Comparison of ENCODE assay signal across 8 cellular contexts in genomic region chr4:81214518-81215218, GRCh38. TPM values are rescaled to one million over a fixed set of nuclear protein-coding genes. Genes with fewer than 3 reads are reported as not detected.
DNase-seq lines count a peak whose midpoint lies in the region; ATAC-seq, FAIRE-seq and TF ChIP-seq lines count a peak whose summit lies in the region.

No MANE protein-coding gene starts in this region.

- H3K4me3 ChIP-seq in ACC112 (ENCODE audit: low read depth, low read length) (peak overlapping the region; percentile 90), bronchial epithelial cell (ENCODE audit: low read depth, low read length) (peak overlapping the region; percentile 45), lower lobe of right lung (peak overlapping the region; percentile 51), upper lobe of left lung (peak overlapping the region; percentile 11 to 63 (median 58))

- DNase-seq in HEK293T (ENCODE audit: extremely low spot score) = peak; percentile 46
- no peak for DNase-seq in bronchial epithelial cell (ENCODE audit: low read depth)
- DNase-seq in lower lobe of right lung = peak; percentile 47
- DNase-seq in upper lobe of left lung = peak; percentile 30 to 87
- DNase-seq in GM12891 (ENCODE audit: insufficient read length, low spot score) = no peak
- DNase-seq in NOMO-1 (lab: John Stamatoyannopoulos, UW; ENCODE audit: unreplicated experiment in 2 of 2) = no peak

- H3K36me3 ChIP-seq in ACC112 (ENCODE audit: insufficient read depth, low read length) (no peaks in the 10 kb centered on the region), bronchial epithelial cell (ENCODE audit: control insufficient read depth, insufficient read depth, low read length) (no peaks in the 10 kb centered on the region), lower lobe of right lung (no peaks in the 10 kb centered on the region), upper lobe of left lung (no peaks in the 10 kb centered on the region)

- 1 to 9% methylated on average over 18 to 63 of the region's 74 CpGs for WGBS in upper lobe of left lung, 2 donors

- no peak overlapping the region for H3K27ac ChIP-seq in ACC112 (ENCODE audit: low read depth, low read length)
- peak overlapping the region; percentile 18 for H3K27ac ChIP-seq in lower lobe of right lung
- H3K27ac ChIP-seq in upper lobe of left lung = peak overlapping the region in 3 of 4 donors; percentile 39 to 67 (median 49)

- POLR2A ChIA-PET in HEK293T (lab: Yijun Ruan, JAX) = no interaction called here

- CTCF ChIA-PET in HEK293T (lab: Yijun Ruan, JAX) = no interaction called here

- no peak for FAIRE-seq in bronchial epithelial cell (lab: Jason Lieb, UNC)
- FAIRE-seq in GM12891 (lab: Jason Lieb, UNC) = no peak

- no peak for TF ChIP-seq EP300 in upper lobe of left lung (IDR thresholded peaks at IDR 0.05)

- no peak for TF ChIP-seq CTCF in bronchial epithelial cell (IDR thresholded peaks at IDR 0.05; ENCODE audit: insufficient read depth, low read length, severe bottlenecking)
- no peak for TF ChIP-seq CTCF in lower lobe of right lung (IDR thresholded peaks at IDR 0.05)
- no peak for TF ChIP-seq CTCF in upper lobe of left lung (IDR thresholded peaks at IDR 0.05)

- intact Hi-C loops in lower lobe of right lung (cut with DNase I) = no loop called here

- TF ChIP-seq POLR2A in upper lobe of left lung (IDR thresholded peaks at IDR 0.05) (no peak), GM12891 (IDR thresholded peaks at IDR 0.05; ENCODE audit: low read depth, low read length) (no peak)

- no peaks in the 10 kb centered on the region for H3K79me2 ChIP-seq in ACC112 (ENCODE audit: control insufficient read depth, insufficient read depth, low read length, unreplicated experiment)

- H2AFZ ChIP-seq in ACC112 (ENCODE audit: low read length, unreplicated experiment) = peak overlapping the region; percentile 88

- ATAC-seq in lower lobe of right lung (peak; percentile 82 to 85), upper lobe of left lung (ENCODE audit: low FRiP score in 2 of 2) (peak; percentile 65 to 72), GM21360 (IDR thresholded peaks at IDR 0.05; ENCODE audit: unreplicated experiment) (no peak)

- H3K4me1 ChIP-seq in ACC112 (ENCODE audit: control insufficient read depth, insufficient read depth, low read length, unreplicated experiment) (peaks cover 3% of the 10 kb centered on the region), lower lobe of right lung (peaks cover 5% of the 10 kb centered on the region), upper lobe of left lung (peaks cover 0 to 16% (median 2%) of the 10 kb centered on the region in 4 donors)

- H3K27me3 ChIP-seq in ACC112 (ENCODE audit: insufficient read depth, low read length) (peaks cover 5% of the 10 kb centered on the region), bronchial epithelial cell (ENCODE audit: control insufficient read depth, insufficient read depth, low read length) (peaks cover 19% of the 10 kb centered on the region), lower lobe of right lung (ENCODE audit: low read depth) (peaks cover 27% of the 10 kb centered on the region), upper lobe of left lung (peaks cover 0 to 9% (median 4%) of the 10 kb centered on the region in 4 donors)

- H3K9me3 ChIP-seq in lower lobe of right lung (no peaks in the 10 kb centered on the region), upper lobe of left lung (peaks cover 0 to 8% (median 0%) of the 10 kb centered on the region in 4 donors)

TF ChIP-seq in HEK293T, 16 proteins besides CTCF, POLR2A, EP300 and RAD21:
- TF ChIP-seq TARDBP (IDR thresholded peaks at IDR 0.05) = no peak
- TF ChIP-seq BHLHE40 (IDR thresholded peaks at IDR 0.05; ENCODE audit: borderline replicate concordance) = no peak
- 0 out of 2 replicates have a peak, but pooled peaks have one; percentile 12 for TF ChIP-seq L3MBTL2 (conservative IDR thresholded peaks at IDR 0.05)
- TF ChIP-seq LEF1 (IDR thresholded peaks at IDR 0.05; ENCODE audit: borderline replicate concordance) = no peak
- no peak for TF ChIP-seq SP1 (IDR thresholded peaks at IDR 0.05)
- no peak for TF ChIP-seq FOXK2 (IDR thresholded peaks at IDR 0.05)
- TF ChIP-seq FOXM1 (IDR thresholded peaks at IDR 0.05; ENCODE audit: borderline replicate concordance) = no peak
TF ChIP-seq in HEK293T: peak in this region for 1.

TF ChIP-seq in GM12891, 5 proteins besides CTCF, POLR2A, EP300 and RAD21:
- TF ChIP-seq PAX5 (IDR thresholded peaks at IDR 0.05; ENCODE audit: insufficient read depth, low read length, severe bottlenecking) = no peak
- no peak for TF ChIP-seq TAF1 (IDR thresholded peaks at IDR 0.05; ENCODE audit: low read depth, low read length)
- no peak for TF ChIP-seq SPI1 (IDR thresholded peaks at IDR 0.05; ENCODE audit: low read depth, low read length)
- no peak for TF ChIP-seq POLR2AphosphoS5 (IDR thresholded peaks at IDR 0.05; ENCODE audit: low read depth, low read length)
- no peak for TF ChIP-seq POU2F2 (IDR thresholded peaks at IDR 0.05; ENCODE audit: low read depth, low read length)

RNA-seq across cellular contexts. Expression of gene PRKG2, which starts 0.4 kb away (rescaled TPM):
- total RNA-seq in bronchial epithelial cell = 5.3 and 7.0 TPM in 2 replicates
- total RNA-seq in lower lobe of right lung = 6.4 TPM
- total RNA-seq in upper lobe of left lung = 1 to 10 TPM; 2.1 to 8.9 (median 6.2) TPM
- 0.22 TPM for polyA plus RNA-seq in GM12891 (2012; ENCODE audit: low read depth, missing spikeins)

Comparison
In these comparisons a context has a peak if more than half of its experiments do, and no peak if none do; other contexts are left out.
1. DNase-seq: peak in HEK293T (single experiment), lower lobe of right lung (single experiment) and upper lobe of left lung (2 of 2); none in bronchial epithelial cell (single experiment), GM12891 (single experiment) and NOMO-1 (0 of 2).
2. Peak in every context shown above with its lines, with median percentiles within 50 percentile points of each other: H3K4me3 ChIP-seq.